ENCODE assay signal across 8 cellular contexts in genomic region chr11:69055598-69056516, GRCh38. TPM values are rescaled to one million over a fixed set of nuclear protein-coding genes. Genes with fewer than 3 reads are reported as not detected.
A peak's percentile ranks its signal among the peaks of the same experiment; 100 is the strongest.
DNase-seq lines count a peak whose midpoint lies in the region; ATAC-seq and FAIRE-seq lines count a peak whose summit lies in the region.

No MANE protein-coding gene starts in this region.

- peak; percentile 87 for ATAC-seq in HG03108 (IDR thresholded peaks at IDR 0.05; ENCODE audit: unreplicated experiment)

- peaks cover 5% of the 10 kb centered on the region for H3K36me3 Mint-ChIP-seq in activated CD4-positive, alpha-beta memory T cell treated with anti-CD3 and anti-CD28 coated beads, Interleukin-2, amount 10 ng/mL, durations not matched to agents 7 days and 5 days (ENCODE audit: low read depth)
- peaks cover 5% of the 10 kb centered on the region for H3K36me3 Mint-ChIP-seq in activated naive CD4-positive, alpha-beta T cell treated with anti-CD3 and anti-CD28 coated beads, Interleukin-2, amount 10 ng/mL, durations not matched to agents 7 days and 5 days

- DNase-seq in GM19239 (ENCODE audit: insufficient read length, low spot score) (peak; percentile 88), pons (ENCODE audit: low spot score) (peak; percentile 79), NCI-H2171 (lab: John Stamatoyannopoulos, UW) (no peak), AG20443 (ENCODE audit: low spot score) (no peak)
- no peak for DNase-seq in activated CD4-positive, alpha-beta memory T cell treated with anti-CD3 and anti-CD28 coated beads, Interleukin-2, amount 10 ng/mL, durations not matched to agents 7 days and 5 days
- DNase-seq in activated naive CD4-positive, alpha-beta T cell treated with anti-CD3 and anti-CD28 coated beads, Interleukin-2, amount 10 ng/mL, durations not matched to agents 7 days and 5 days: no peak

- peak overlapping the region; percentile 91 to 98 (median 96) for H3K4me2 ChIP-seq in BLaER1 treated with 17β-estradiol and CSF1 and Interleukin-3, amounts not matched to agents 10 nM and 100 nM

- H4K20me1 ChIP-seq in BLaER1 treated with 17β-estradiol and CSF1 and Interleukin-3, amounts not matched to agents 10 nM and 100 nM: peaks cover 96 to 100% (median 100%) of the 10 kb centered on the region in 11 experiments

- H3K9me3 ChIP-seq in BLaER1 treated with 17β-estradiol and CSF1 and Interleukin-3, amounts not matched to agents 10 nM and 100 nM (replicated peaks in 1 of 11): no peaks in the 10 kb centered on the region

- peak overlapping the region; percentile 32 for H3K27ac Mint-ChIP-seq in activated CD4-positive, alpha-beta memory T cell treated with anti-CD3 and anti-CD28 coated beads, Interleukin-2, amount 10 ng/mL, durations not matched to agents 7 days and 5 days
- no peak overlapping the region for H3K27ac Mint-ChIP-seq in activated naive CD4-positive, alpha-beta T cell treated with anti-CD3 and anti-CD28 coated beads, Interleukin-2, amount 10 ng/mL, durations not matched to agents 7 days and 5 days

- peaks cover 78 to 95% (median 86%) of the 10 kb centered on the region in 10 experiments for H3K4me1 ChIP-seq in BLaER1 treated with 17β-estradiol and CSF1 and Interleukin-3, amounts not matched to agents 10 nM and 100 nM

- peaks cover 18 to 64% (median 45%) of the 10 kb centered on the region in 11 experiments for H3K36me3 ChIP-seq in BLaER1 treated with 17β-estradiol and CSF1 and Interleukin-3, amounts not matched to agents 10 nM and 100 nM

- H3K9ac ChIP-seq in BLaER1 treated with 17β-estradiol and CSF1 and Interleukin-3, amounts not matched to agents 10 nM and 100 nM: peak overlapping the region; percentile 4 to 57 (median 47); a peak in 15 of 22 replicates

- peaks cover 24% of the 10 kb centered on the region for H3K4me1 Mint-ChIP-seq in activated CD4-positive, alpha-beta memory T cell treated with anti-CD3 and anti-CD28 coated beads, Interleukin-2, amount 10 ng/mL, durations not matched to agents 7 days and 5 days
- peaks cover 15% of the 10 kb centered on the region for H3K4me1 Mint-ChIP-seq in activated naive CD4-positive, alpha-beta T cell treated with anti-CD3 and anti-CD28 coated beads, Interleukin-2, amount 10 ng/mL, durations not matched to agents 7 days and 5 days

- H3K4me3 Mint-ChIP-seq in activated CD4-positive, alpha-beta memory T cell treated with anti-CD3 and anti-CD28 coated beads, Interleukin-2, amount 10 ng/mL, durations not matched to agents 7 days and 5 days: no peak overlapping the region
- no peak overlapping the region for H3K4me3 Mint-ChIP-seq in activated naive CD4-positive, alpha-beta T cell treated with anti-CD3 and anti-CD28 coated beads, Interleukin-2, amount 10 ng/mL, durations not matched to agents 7 days and 5 days

- H3K4me3 ChIP-seq in BLaER1 treated with 17β-estradiol and CSF1 and Interleukin-3, amounts not matched to agents 10 nM and 100 nM: peak overlapping the region in 6 of 10 experiments; percentile 4 to 35 (median 12); a peak in 7 of 20 replicates

- H3K27ac ChIP-seq in BLaER1 treated with 17β-estradiol and CSF1 and Interleukin-3, amounts not matched to agents 10 nM and 100 nM: peak overlapping the region; percentile 28 to 53 (median 42); a peak in 15 of 22 replicates

- POLR2A ChIA-PET in activated CD4-positive, alpha-beta memory T cell treated with anti-CD3 and anti-CD28 coated beads, Interleukin-2, amount 10 ng/mL, durations not matched to agents 7 days and 5 days (lab: Charles Lee): no interaction called here

- no peaks in the 10 kb centered on the region for H3K27me3 ChIP-seq in BLaER1 treated with 17β-estradiol and CSF1 and Interleukin-3, amounts not matched to agents 10 nM and 100 nM

- H3K9me3 Mint-ChIP-seq in activated CD4-positive, alpha-beta memory T cell treated with anti-CD3 and anti-CD28 coated beads, Interleukin-2, amount 10 ng/mL, durations not matched to agents 7 days and 5 days: no peaks in the 10 kb centered on the region
- H3K9me3 Mint-ChIP-seq in activated naive CD4-positive, alpha-beta T cell treated with anti-CD3 and anti-CD28 coated beads, Interleukin-2, amount 10 ng/mL, durations not matched to agents 7 days and 5 days: no peaks in the 10 kb centered on the region

- no peaks in the 10 kb centered on the region for H3K27me3 Mint-ChIP-seq in activated CD4-positive, alpha-beta memory T cell treated with anti-CD3 and anti-CD28 coated beads, Interleukin-2, amount 10 ng/mL, durations not matched to agents 7 days and 5 days
- H3K27me3 Mint-ChIP-seq in activated naive CD4-positive, alpha-beta T cell treated with anti-CD3 and anti-CD28 coated beads, Interleukin-2, amount 10 ng/mL, durations not matched to agents 7 days and 5 days: no peaks in the 10 kb centered on the region

- CTCF ChIA-PET in activated CD4-positive, alpha-beta memory T cell treated with anti-CD3 and anti-CD28 coated beads, Interleukin-2, amount 10 ng/mL, durations not matched to agents 7 days and 5 days (lab: Charles Lee): interaction anchor here (1.4 kb wide), 1 partner anchor 11 kb away, joined by 3 read pairs; no protein-coding TSS in a partner anchor
- CTCF ChIA-PET in activated naive CD4-positive, alpha-beta T cell treated with anti-CD3 and anti-CD28 coated beads, Interleukin-2, amount 10 ng/mL, durations not matched to agents 7 days and 5 days (lab: Charles Lee): no interaction called here

- peak; percentile 93 for FAIRE-seq in GM19239 (lab: Jason Lieb, UNC)

RNA-seq across cellular contexts. Expression of gene TPCN2, which starts 7.1 kb away (rescaled TPM):
- total RNA-seq in activated CD4-positive, alpha-beta memory T cell treated with anti-CD3 and anti-CD28 coated beads, Interleukin-2, amount 10 ng/mL, durations not matched to agents 7 days and 5 days: 10 to 100 TPM; 25.8 to 26.0 TPM

RNA-seq across cellular contexts. Expression of gene MRGPRF, which starts 42.8 kb away (rescaled TPM):
- total RNA-seq in activated CD4-positive, alpha-beta memory T cell treated with anti-CD3 and anti-CD28 coated beads, Interleukin-2, amount 10 ng/mL, durations not matched to agents 7 days and 5 days: not detected

Comparison
In these comparisons a context has a peak if more than half of its experiments do, and no peak if none do; other contexts are left out.
1. DNase-seq: peak in GM19239 (single experiment) and pons (single experiment); none in activated CD4-positive, alpha-beta memory T cell treated with anti-CD3 and anti-CD28 coated beads, Interleukin-2, amount 10 ng/mL, durations not matched to agents 7 days and 5 days (single experiment), NCI-H2171 (single experiment), AG20443 (single experiment) and activated naive CD4-positive, alpha-beta T cell treated with anti-CD3 and anti-CD28 coated beads, Interleukin-2, amount 10 ng/mL, durations not matched to agents 7 days and 5 days (single experiment).